In the genomic region with DNA sequence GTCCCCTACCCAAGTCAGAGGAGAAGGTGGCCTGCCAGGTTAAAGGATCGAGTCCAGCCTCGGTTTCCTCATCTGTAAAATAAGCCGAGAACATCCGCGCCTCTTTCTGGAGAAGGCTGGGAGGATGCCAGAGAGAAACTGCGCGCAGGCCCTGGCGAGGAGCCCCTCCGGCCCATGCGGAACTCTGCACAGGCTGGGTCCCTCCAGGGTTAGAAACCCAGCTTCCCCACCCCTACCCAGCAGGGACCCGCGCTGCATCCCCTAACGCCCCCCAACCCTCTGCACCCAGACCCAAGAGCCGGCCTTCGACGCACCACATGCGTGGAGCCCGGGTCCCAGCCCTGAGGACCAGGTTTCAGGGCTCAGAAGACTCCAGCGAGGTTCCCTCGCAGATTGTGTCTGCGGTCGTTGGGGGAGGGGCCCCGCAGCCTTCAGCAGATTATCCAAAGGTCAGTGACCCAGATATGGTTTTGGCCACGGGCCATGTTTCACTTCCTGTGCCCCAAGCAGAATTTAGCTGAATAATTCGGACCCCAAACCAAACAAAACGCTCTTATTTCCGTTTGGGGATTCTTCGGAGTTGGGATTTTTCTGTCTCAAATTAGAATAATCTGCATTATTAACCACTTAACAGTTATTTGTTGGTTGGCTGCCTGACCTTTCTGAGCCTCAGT, we compare ENCODE assay signal across 12 cellular contexts.
DNase-seq lines count a peak whose midpoint lies in the region; ATAC-seq, FAIRE-seq and TF ChIP-seq lines count a peak whose summit lies in the region.
"Had no signal": no experiment of that assay in that cellular context is flagged by ENCODE, and none has a peak within 500 bp of the region (broad histone marks: within the 10 kb centered on the region; RNA-seq: fewer than 3 reads in every experiment).

No MANE protein-coding gene starts in this region.

- peak overlapping the region; percentile 29 for H3K4me3 Mint-ChIP-seq in T-helper 2 cell treated with Interferon-gamma antibody and Interleukin-4, amounts not matched to agents 5 μg/mL and 100 μg/mL, for 36 hours
- peak overlapping the region; percentile 46 for H3K4me3 Mint-ChIP-seq in endodermal cell

- no peaks in the 10 kb centered on the region for H3K36me3 ChIP-seq in OCI-LY3 (replicated peaks; ENCODE audit: low read depth, low read length)
- H3K36me3 ChIP-seq in endodermal cell (ENCODE audit: control insufficient read depth, insufficient read depth, low read length), result no peaks in the 10 kb centered on the region
- H3K36me3 ChIP-seq in small intestine (ENCODE audit: control insufficient read depth in 2 of 2, insufficient read depth in 2 of 2, low read length in 2 of 2), result no peaks in the 10 kb centered on the region
- H3K36me3 ChIP-seq: MG63, upper lobe of left lung had no signal

- TF ChIP-seq POLR2A in H54 (IDR thresholded peaks at IDR 0.05; ENCODE audit: low read depth, low read length), result no peak

- no peak overlapping the region for H3K27ac Mint-ChIP-seq in T-helper 2 cell treated with Interferon-gamma antibody and Interleukin-4, amounts not matched to agents 5 μg/mL and 100 μg/mL, for 36 hours
- H3K27ac Mint-ChIP-seq in endodermal cell, result no peak overlapping the region

- H3K9me3 ChIP-seq in OCI-LY3 (ENCODE audit: insufficient read depth, low read length) (no peaks in the 10 kb centered on the region), endodermal cell (ENCODE audit: control insufficient read depth, low read length) (peaks cover 4% of the 10 kb centered on the region), small intestine (ENCODE audit: control insufficient read depth, low read depth) (no peaks in the 10 kb centered on the region)
- H3K9me3 ChIP-seq: MG63, upper lobe of left lung had no signal

- H3K4me1 Mint-ChIP-seq in T-helper 2 cell treated with Interferon-gamma antibody and Interleukin-4, amounts not matched to agents 5 μg/mL and 100 μg/mL, for 36 hours (ENCODE audit: low read depth), result peaks cover 26% of the 10 kb centered on the region
- peaks cover 16% of the 10 kb centered on the region for H3K4me1 Mint-ChIP-seq in endodermal cell

- H3K9me3 Mint-ChIP-seq in T-helper 2 cell treated with Interferon-gamma antibody and Interleukin-4, amounts not matched to agents 5 μg/mL and 100 μg/mL, for 36 hours, result no peaks in the 10 kb centered on the region
- H3K9me3 Mint-ChIP-seq in endodermal cell, result no peaks in the 10 kb centered on the region

- H3K27me3 ChIP-seq in OCI-LY3 (ENCODE audit: low read depth, low read length) (no peaks in the 10 kb centered on the region), endodermal cell (ENCODE audit: control insufficient read depth, insufficient read depth, low read length, poor library complexity, severe bottlenecking) (peaks cover 99% of the 10 kb centered on the region), small intestine (ENCODE audit: control insufficient read depth in 2 of 2, insufficient read depth in 2 of 2, low read length in 2 of 2) (peaks cover 6 to 52% of the 10 kb centered on the region in 2 donors)

- DNase-seq in T-helper 2 cell treated with Interferon-gamma antibody and Interleukin-4, amounts not matched to agents 5 μg/mL and 100 μg/mL, for 36 hours (ENCODE audit: low spot score), result no peak
- DNase-seq in T-helper 2 cell (no peak), endodermal cell (peak; percentile 63), small intestine (peak; percentile 37), H54 (ENCODE audit: insufficient read length, low spot score) (no peak)
- no peak for DNase-seq in stimulated activated CD8-positive, alpha-beta memory T cell treated with anti-CD3 and anti-CD28 coated beads, Interleukin-4, amount 100 ng/mL, for 48 hours
- DNase-seq: MG63; stimulated activated CD4-positive, alpha-beta T cell treated with anti-CD3 and anti-CD28 coated beads, Interleukin-2, amount 100 ng/mL, for 48 hours; upper lobe of left lung had no signal

- no peak for FAIRE-seq in small intestine (lab: Jason Lieb, UNC)
- FAIRE-seq in H54 (lab: Jason Lieb, UNC), result no peak
- FAIRE-seq: A204.1 had no signal

- peak overlapping the region; percentile 65 for H3K4me2 ChIP-seq in OCI-LY3 (ENCODE audit: low read length)

- no peak overlapping the region for H2AFZ ChIP-seq in OCI-LY3 (ENCODE audit: low read depth, low read length)

- WGBS in endodermal cell (ENCODE audit: insufficient coverage in 1 of 2, insufficient read length in 1 of 2), 2 experiments, result 3 to 8% methylated on average over 8 to 28 of the region's 28 CpGs
- WGBS in small intestine, 3 donors, result 5 to 9% (median 5%) methylated on average over 28 of the region's 28 CpGs

- no peaks in the 10 kb centered on the region for H3K36me3 Mint-ChIP-seq in T-helper 2 cell treated with Interferon-gamma antibody and Interleukin-4, amounts not matched to agents 5 μg/mL and 100 μg/mL, for 36 hours (ENCODE audit: low read depth)
- no peaks in the 10 kb centered on the region for H3K36me3 Mint-ChIP-seq in endodermal cell (ENCODE audit: low read depth)

- no peaks in the 10 kb centered on the region for H4K20me1 ChIP-seq in OCI-LY3 (ENCODE audit: insufficient read depth, low read length)

- no peak for TF ChIP-seq CTCF in OCI-LY3 (IDR thresholded peaks at IDR 0.05; ENCODE audit: low read depth, low read length)
- TF ChIP-seq CTCF in endodermal cell (conservative IDR thresholded peaks at IDR 0.05), result no peak

- H3K27ac ChIP-seq in OCI-LY3 (ENCODE audit: low read length), result no peak overlapping the region
- H3K27ac ChIP-seq in endodermal cell (ENCODE audit: low read depth, low read length), result no peak overlapping the region
- H3K27ac ChIP-seq in small intestine (ENCODE audit: low read depth in 1 of 2, low read length in 1 of 2), result no peak overlapping the region
- H3K27ac ChIP-seq: upper lobe of left lung had no signal

- H3K4me1 ChIP-seq in OCI-LY3 (ENCODE audit: low read length) (no peaks in the 10 kb centered on the region), endodermal cell (ENCODE audit: control insufficient read depth, insufficient read depth, low read length) (peaks cover 6% of the 10 kb centered on the region), small intestine (ENCODE audit: control insufficient read depth in 2 of 2, insufficient read depth in 1 of 2, low read depth in 1 of 2, low read length in 1 of 2) (peaks cover 0 to 8% of the 10 kb centered on the region in 2 donors)

- peak overlapping the region; percentile 69 for H3K4me3 ChIP-seq in OCI-LY3 (ENCODE audit: low read length)
- peak overlapping the region; percentile 40 for H3K4me3 ChIP-seq in endodermal cell (ENCODE audit: low read length)
- H3K4me3 ChIP-seq in small intestine (ENCODE audit: low read depth in 1 of 2, low read length in 2 of 2), result no peak overlapping the region
- H3K4me3 ChIP-seq: MG63 had no signal

- H3K27me3 Mint-ChIP-seq in T-helper 2 cell treated with Interferon-gamma antibody and Interleukin-4, amounts not matched to agents 5 μg/mL and 100 μg/mL, for 36 hours (ENCODE audit: low read depth), result peaks cover 76% of the 10 kb centered on the region
- peaks cover 96% of the 10 kb centered on the region for H3K27me3 Mint-ChIP-seq in endodermal cell (ENCODE audit: insufficient read depth)

- no peak for ATAC-seq in GM21447 (IDR thresholded peaks at IDR 0.05; ENCODE audit: unreplicated experiment)

- no peaks in the 10 kb centered on the region for H3K79me2 ChIP-seq in OCI-LY3 (ENCODE audit: low read length)

- H3K9ac ChIP-seq in OCI-LY3 (ENCODE audit: low read length), result peak overlapping the region; percentile 5; the same call in 1 of the 2 replicates
- H3K9ac ChIP-seq in endodermal cell (ENCODE audit: extremely low read depth, low read length, poor library complexity, severe bottlenecking), result no peak overlapping the region

Comparison
In these comparisons a context has a peak if more than half of its experiments do, and no peak if none do; other contexts are left out.
1. DNase-seq: peak in endodermal cell (single experiment) and small intestine (single experiment); none in T-helper 2 cell treated with Interferon-gamma antibody and Interleukin-4, amounts not matched to agents 5 μg/mL and 100 μg/mL, for 36 hours (single experiment), T-helper 2 cell (0 of 5), stimulated activated CD8-positive, alpha-beta memory T cell treated with anti-CD3 and anti-CD28 coated beads, Interleukin-4, amount 100 ng/mL, for 48 hours (single experiment) and H54 (single experiment).
2. H3K4me3 ChIP-seq: peak in OCI-LY3 (single experiment) and endodermal cell (single experiment); none in small intestine (0 of 2).